1 cellular context compared by ENCODE assay signal in the genomic region with DNA sequence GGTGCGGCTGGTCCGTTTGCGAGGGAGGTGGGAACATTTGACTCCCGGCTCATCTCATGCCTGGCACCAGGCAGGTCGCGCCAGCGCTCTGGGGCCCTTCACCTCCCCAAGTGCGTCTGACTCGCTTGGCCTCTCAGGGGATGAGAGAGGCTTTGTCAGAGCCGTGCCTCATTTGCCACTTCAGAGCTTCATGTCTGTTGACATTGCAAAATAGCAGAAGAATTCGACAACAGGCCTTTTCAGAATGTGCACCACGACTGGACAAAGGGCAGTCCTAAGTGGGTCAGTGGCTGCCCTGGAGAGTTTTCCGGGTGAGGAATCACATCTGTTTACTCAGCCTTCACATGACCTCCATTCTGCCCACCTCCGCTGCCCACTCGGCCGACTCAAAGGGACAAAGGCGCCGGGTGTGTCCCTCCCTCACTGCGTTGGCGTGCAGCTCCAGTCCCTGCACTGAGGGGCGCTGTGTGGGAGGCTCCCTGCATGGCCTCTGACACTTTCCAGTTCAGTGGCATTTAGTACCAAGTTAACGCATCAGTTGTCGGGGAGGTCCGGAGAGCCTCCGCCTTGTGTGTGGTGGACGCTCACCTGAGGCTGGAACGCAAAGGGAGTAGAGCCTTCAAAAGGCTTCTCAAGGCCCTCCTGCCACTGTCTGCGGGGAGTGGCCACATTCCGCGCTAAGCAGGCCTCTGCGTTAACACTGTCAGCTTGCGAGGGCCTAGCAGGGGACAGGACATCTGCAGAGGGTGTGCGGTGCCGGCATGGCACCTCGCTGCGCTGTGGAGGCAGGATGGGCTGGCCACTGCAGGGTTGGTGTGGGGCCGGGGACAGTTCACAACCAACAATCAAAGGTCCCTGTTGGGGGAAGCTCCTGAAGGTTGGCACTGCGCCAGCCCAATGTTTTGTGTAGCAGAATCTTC.
TF ChIP-seq lines count a peak whose summit lies in the region.

No MANE protein-coding gene starts in this region.

TF ChIP-seq in HepG2, 621 proteins besides CTCF, POLR2A, EP300 and RAD21 (continued from another document and continues in another):
- TF ChIP-seq, protein P1, sequence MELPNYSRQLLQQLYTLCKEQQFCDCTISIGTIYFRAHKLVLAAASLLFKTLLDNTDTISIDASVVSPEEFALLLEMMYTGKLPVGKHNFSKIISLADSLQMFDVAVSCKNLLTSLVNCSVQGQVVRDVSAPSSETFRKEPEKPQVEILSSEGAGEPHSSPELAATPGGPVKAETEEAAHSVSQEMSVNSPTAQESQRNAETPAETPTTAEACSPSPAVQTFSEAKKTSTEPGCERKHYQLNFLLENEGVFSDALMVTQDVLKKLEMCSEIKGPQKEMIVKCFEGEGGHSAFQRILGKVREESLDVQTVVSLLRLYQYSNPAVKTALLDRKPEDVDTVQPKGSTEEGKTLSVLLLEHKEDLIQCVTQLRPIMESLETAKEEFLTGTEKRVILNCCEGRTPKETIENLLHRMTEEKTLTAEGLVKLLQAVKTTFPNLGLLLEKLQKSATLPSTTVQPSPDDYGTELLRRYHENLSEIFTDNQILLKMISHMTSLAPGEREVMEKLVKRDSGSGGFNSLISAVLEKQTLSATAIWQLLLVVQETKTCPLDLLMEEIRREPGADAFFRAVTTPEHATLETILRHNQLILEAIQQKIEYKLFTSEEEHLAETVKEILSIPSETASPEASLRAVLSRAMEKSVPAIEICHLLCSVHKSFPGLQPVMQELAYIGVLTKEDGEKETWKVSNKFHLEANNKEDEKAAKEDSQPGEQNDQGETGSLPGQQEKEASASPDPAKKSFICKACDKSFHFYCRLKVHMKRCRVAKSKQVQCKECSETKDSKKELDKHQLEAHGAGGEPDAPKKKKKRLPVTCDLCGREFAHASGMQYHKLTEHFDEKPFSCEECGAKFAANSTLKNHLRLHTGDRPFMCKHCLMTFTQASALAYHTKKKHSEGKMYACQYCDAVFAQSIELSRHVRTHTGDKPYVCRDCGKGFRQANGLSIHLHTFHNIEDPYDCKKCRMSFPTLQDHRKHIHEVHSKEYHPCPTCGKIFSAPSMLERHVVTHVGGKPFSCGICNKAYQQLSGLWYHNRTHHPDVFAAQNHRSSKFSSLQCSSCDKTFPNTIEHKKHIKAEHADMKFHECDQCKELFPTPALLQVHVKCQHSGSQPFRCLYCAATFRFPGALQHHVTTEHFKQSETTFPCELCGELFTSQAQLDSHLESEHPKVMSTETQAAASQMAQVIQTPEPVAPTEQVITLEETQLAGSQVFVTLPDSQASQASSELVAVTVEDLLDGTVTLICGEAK (IDR thresholded peaks at IDR 0.05) = no peak
- TF ChIP-seq, protein P1 (CRISPR knock-in tag; IDR thresholded peaks at IDR 0.05) = peak; percentile 28
- no peak for TF ChIP-seq ZNF660 (CRISPR knock-in tag; IDR thresholded peaks at IDR 0.05; ENCODE audit: borderline replicate concordance, low read depth)
- TF ChIP-seq HOXD1 (CRISPR knock-in tag; IDR thresholded peaks at IDR 0.05) = peak; percentile 92
- TF ChIP-seq, protein P2, sequence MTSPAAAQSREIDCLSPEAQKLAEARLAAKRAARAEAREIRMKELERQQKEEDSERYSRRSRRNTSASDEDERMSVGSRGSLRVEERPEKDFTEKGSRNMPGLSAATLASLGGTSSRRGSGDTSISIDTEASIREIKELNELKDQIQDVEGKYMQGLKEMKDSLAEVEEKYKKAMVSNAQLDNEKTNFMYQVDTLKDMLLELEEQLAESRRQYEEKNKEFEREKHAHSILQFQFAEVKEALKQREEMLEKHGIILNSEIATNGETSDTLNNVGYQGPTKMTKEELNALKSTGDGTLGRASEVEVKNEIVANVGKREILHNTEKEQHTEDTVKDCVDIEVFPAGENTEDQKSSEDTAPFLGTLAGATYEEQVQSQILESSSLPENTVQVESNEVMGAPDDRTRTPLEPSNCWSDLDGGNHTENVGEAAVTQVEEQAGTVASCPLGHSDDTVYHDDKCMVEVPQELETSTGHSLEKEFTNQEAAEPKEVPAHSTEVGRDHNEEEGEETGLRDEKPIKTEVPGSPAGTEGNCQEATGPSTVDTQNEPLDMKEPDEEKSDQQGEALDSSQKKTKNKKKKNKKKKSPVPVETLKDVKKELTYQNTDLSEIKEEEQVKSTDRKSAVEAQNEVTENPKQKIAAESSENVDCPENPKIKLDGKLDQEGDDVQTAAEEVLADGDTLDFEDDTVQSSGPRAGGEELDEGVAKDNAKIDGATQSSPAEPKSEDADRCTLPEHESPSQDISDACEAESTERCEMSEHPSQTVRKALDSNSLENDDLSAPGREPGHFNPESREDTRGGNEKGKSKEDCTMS (CRISPR knock-in tag; conservative IDR thresholded peaks at IDR 0.05) = no peak
- TF ChIP-seq HNF4G (IDR thresholded peaks at IDR 0.05; ENCODE audit: borderline replicate concordance, low read depth, low read length) = peak; percentile 87
- peak; percentile 78; the same call in 1 of the 2 replicates for TF ChIP-seq HNF4G (CRISPR knock-in tag; IDR thresholded peaks at IDR 0.05; ENCODE audit: borderline replicate concordance, low read depth)
- TF ChIP-seq ZNF782 (CRISPR knock-in tag; IDR thresholded peaks at IDR 0.05; ENCODE audit: borderline replicate concordance) = peak; percentile 69; the same call in 1 of the 2 replicates
- TF ChIP-seq FOXP1 (IDR thresholded peaks at IDR 0.05) = 0 out of 2 replicates have a peak, but pooled peaks have one; percentile 14
- peak; percentile 88 for TF ChIP-seq FOXP1 (CRISPR knock-in tag; IDR thresholded peaks at IDR 0.05)
- no peak for TF ChIP-seq KLF15 (CRISPR knock-in tag; IDR thresholded peaks at IDR 0.05; ENCODE audit: borderline replicate concordance)
- TF ChIP-seq CBX5 (CRISPR knock-in tag; IDR thresholded peaks at IDR 0.05; ENCODE audit: borderline replicate concordance) = 0 out of 2 replicates have a peak, but pooled peaks have one; percentile 78
- TF ChIP-seq ZFP1 (CRISPR knock-in tag; IDR thresholded peaks at IDR 0.05) = no peak
- TF ChIP-seq, protein P3, sequence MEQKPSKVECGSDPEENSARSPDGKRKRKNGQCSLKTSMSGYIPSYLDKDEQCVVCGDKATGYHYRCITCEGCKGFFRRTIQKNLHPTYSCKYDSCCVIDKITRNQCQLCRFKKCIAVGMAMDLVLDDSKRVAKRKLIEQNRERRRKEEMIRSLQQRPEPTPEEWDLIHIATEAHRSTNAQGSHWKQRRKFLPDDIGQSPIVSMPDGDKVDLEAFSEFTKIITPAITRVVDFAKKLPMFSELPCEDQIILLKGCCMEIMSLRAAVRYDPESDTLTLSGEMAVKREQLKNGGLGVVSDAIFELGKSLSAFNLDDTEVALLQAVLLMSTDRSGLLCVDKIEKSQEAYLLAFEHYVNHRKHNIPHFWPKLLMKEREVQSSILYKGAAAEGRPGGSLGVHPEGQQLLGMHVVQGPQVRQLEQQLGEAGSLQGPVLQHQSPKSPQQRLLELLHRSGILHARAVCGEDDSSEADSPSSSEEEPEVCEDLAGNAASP (CRISPR knock-in tag; IDR thresholded peaks at IDR 0.05; ENCODE audit: borderline replicate concordance) = peak; percentile 84
- TF ChIP-seq POLR2AphosphoS2 (IDR thresholded peaks at IDR 0.05; ENCODE audit: low read depth, low read length) = no peak
- TF ChIP-seq, protein P4, sequence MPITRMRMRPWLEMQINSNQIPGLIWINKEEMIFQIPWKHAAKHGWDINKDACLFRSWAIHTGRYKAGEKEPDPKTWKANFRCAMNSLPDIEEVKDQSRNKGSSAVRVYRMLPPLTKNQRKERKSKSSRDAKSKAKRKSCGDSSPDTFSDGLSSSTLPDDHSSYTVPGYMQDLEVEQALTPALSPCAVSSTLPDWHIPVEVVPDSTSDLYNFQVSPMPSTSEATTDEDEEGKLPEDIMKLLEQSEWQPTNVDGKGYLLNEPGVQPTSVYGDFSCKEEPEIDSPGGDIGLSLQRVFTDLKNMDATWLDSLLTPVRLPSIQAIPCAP (CRISPR knock-in tag; IDR thresholded peaks at IDR 0.05; ENCODE audit: low read depth) = 0 out of 2 replicates have a peak, but pooled peaks have one; percentile 66
- no peak; the same call in 1 of the 2 replicates for TF ChIP-seq EHMT2 (IDR thresholded peaks at IDR 0.05; ENCODE audit: borderline replicate concordance, low read depth, low read length)
- TF ChIP-seq, protein P5, sequence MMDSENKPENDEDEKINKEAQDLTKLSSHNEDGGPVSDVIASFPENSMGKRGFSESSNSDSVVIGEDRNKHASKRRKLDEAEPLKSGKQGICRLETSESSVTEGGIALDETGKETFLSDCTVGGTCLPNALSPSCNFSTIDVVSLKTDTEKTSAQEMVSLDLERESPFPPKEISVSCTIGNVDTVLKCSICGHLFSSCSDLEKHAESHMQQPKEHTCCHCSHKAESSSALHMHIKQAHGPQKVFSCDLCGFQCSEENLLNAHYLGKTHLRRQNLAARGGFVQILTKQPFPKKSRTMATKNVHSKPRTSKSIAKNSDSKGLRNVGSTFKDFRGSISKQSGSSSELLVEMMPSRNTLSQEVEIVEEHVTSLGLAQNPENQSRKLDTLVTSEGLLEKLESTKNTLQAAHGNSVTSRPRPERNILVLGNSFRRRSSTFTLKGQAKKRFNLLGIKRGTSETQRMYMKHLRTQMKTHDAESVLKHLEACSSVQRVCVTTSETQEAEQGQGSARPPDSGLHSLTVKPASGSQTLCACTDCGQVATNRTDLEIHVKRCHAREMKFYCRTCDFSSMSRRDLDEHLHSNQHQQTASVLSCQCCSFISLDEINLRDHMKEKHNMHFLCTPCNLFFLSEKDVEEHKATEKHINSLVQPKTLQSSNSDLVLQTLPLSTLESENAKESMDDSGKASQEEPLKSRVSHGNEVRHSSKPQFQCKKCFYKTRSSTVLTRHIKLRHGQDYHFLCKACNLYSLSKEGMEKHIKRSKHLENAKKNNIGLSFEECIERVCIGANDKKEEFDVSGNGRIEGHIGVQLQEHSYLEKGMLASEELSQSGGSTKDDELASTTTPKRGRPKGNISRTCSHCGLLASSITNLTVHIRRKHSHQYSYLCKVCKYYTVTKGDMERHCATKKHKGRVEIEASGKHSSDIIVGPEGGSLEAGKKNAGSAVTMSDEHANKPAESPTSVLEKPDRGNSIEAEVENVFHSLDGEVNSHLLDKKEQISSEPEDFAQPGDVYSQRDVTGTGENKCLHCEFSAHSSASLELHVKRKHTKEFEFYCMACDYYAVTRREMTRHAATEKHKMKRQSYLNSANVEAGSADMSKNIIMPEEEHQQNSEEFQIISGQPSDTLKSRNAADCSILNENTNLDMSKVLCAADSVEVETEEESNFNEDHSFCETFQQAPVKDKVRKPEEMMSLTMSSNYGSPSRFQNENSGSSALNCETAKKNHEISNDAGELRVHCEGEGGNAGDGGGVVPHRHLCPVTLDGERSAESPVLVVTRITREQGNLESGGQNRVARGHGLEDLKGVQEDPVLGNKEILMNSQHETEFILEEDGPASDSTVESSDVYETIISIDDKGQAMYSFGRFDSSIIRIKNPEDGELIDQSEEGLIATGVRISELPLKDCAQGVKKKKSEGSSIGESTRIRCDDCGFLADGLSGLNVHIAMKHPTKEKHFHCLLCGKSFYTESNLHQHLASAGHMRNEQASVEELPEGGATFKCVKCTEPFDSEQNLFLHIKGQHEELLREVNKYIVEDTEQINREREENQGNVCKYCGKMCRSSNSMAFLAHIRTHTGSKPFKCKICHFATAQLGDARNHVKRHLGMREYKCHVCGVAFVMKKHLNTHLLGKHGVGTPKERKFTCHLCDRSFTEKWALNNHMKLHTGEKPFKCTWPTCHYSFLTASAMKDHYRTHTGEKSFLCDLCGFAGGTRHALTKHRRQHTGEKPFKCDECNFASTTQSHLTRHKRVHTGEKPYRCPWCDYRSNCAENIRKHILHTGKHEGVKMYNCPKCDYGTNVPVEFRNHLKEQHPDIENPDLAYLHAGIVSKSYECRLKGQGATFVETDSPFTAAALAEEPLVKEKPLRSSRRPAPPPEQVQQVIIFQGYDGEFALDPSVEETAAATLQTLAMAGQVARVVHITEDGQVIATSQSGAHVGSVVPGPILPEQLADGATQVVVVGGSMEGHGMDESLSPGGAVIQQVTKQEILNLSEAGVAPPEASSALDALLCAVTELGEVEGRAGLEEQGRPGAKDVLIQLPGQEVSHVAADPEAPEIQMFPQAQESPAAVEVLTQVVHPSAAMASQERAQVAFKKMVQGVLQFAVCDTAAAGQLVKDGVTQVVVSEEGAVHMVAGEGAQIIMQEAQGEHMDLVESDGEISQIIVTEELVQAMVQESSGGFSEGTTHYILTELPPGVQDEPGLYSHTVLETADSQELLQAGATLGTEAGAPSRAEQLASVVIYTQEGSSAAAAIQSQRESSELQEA (CRISPR knock-in tag; IDR thresholded peaks at IDR 0.05; ENCODE audit: not compliant biosample characterization) = peak; percentile 56
